Comparison of ENCODE assay signal across 19 cellular contexts in the genomic region with DNA sequence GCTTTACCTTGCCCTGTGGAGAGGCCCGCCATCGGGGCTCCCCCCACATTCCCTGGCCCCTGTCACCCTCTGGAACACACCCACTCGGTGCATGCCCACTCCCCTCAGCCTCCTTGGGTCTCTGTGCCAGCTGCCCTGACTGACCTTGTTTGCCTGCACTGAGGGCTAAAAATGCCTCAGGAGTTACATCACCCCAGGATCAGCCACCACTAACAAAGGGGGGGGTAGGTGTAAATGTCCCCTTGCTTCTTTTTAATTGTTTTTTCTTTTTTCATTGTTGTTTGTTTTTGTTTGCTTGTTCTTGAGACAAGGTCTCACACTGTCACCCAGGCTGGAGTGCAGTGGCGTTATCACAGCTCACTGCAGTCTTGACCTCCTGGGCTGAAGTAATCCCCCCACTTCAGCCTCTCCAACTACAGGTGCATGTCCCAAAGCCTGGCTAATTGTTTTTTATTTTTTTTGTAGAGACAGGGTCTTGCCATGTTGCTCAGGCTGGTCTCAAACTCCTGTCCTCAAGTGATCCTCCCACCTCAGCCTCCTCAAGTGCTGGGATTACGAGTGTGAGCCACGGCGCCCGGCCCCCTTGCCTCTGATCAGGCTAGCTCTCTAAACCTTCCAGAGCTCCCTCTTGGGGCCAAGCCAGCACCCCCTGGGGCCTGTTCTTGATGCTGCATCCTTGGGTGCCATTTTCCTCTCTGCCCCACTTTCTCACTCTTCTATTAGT.
"Had no signal": no experiment of that assay in that cellular context is flagged by ENCODE, and none has a peak within 500 bp of the region (broad histone marks: within the 10 kb centered on the region; RNA-seq: fewer than 3 reads in every experiment).

No MANE protein-coding gene starts in this region.

- ATAC-seq: effector memory CD8-positive, alpha-beta T cell; naive thymus-derived CD8-positive, alpha-beta T cell; psoas muscle; sciatic nerve; stimulated activated effector memory CD8-positive, alpha-beta T cell treated with anti-CD3 and anti-CD28 coated beads, Interleukin-12 subunit alpha, Interleukin-12 subunit beta, amount 100 ng/mL, for 72 hours had no signal

- H3K4me1 ChIP-seq: psoas muscle, stomach, thyroid gland had no signal

- H3K27me3 ChIP-seq: ovary, thyroid gland had no signal

- H3K9me3 ChIP-seq: ovary, psoas muscle, stomach, thyroid gland had no signal

- H3K27ac ChIP-seq: coronary artery, ovary, psoas muscle, stomach, thyroid gland had no signal

- DNase-seq: dermis blood vessel endothelial cell; effector memory CD8-positive, alpha-beta T cell; mesenchymal stem cell; naive thymus-derived CD8-positive, alpha-beta T cell; nephron progenitor cell; occipital lobe; ovary; posterior cingulate gyrus; psoas muscle; retina; stimulated activated CD4-positive, alpha-beta T cell treated with anti-CD3 and anti-CD28 coated beads, Interleukin-2, amount 100 ng/mL, for 24 hours; stimulated activated CD4-positive, alpha-beta T cell treated with anti-CD3 and anti-CD28 coated beads, Interleukin-4, amount 100 ng/mL, for 24 hours; stimulated activated naive CD4-positive, alpha-beta T cell treated with Interleukin-2 at 50 U/mL for 16 hours; stomach; thyroid gland; trophoblast cell had no signal

- H3K4me3 ChIP-seq: coronary artery, ovary, psoas muscle, stomach, thyroid gland had no signal

- H3K36me3 ChIP-seq: ovary, stomach, thyroid gland had no signal
